ENCODE assay signal across 19 cellular contexts in the genomic region with DNA sequence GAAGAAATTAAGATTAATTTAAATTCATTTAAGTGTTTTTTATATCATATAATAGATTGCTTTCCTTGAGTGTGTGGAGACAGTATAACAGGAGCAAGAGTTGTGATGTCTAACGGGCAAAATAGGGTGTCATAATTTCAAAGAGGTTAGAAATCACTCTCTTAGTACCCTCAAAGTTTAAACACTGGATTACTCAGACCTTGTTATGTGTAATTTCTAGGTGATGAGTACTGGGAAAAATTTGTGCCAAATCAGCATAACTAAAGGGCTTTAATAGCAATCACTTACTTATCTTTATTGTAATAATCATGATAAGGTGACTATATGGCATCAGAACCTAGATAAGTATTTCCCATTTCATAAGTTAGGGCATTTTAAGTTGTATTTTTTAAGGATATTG. TPM values are rescaled to one million over a fixed set of nuclear protein-coding genes. Genes with fewer than 3 reads are reported as not detected.
A peak's percentile ranks its signal among the peaks of the same experiment; 100 is the strongest.
DNase-seq lines count a peak whose midpoint lies in the region; ATAC-seq and TF ChIP-seq lines count a peak whose summit lies in the region.
"Had no signal": no experiment of that assay in that cellular context is flagged by ENCODE, and none has a peak within 500 bp of the region (broad histone marks: within the 10 kb centered on the region; RNA-seq: fewer than 3 reads in every experiment).

No MANE protein-coding gene starts in this region.

- no peak for TF ChIP-seq CTCF in 22Rv1 (IDR thresholded peaks at IDR 0.05)
- TF ChIP-seq CTCF in LNCaP clone FGC (IDR thresholded peaks at IDR 0.05; ENCODE audit: control insufficient read depth, extremely low read depth, insufficient read depth): no peak
- TF ChIP-seq CTCF in epithelial cell of esophagus (IDR thresholded peaks at IDR 0.05; ENCODE audit: insufficient read depth, low read depth, low read length, missing control alignments): no peak
- TF ChIP-seq CTCF in sigmoid colon (IDR thresholded peaks at IDR 0.05): no peak
- TF ChIP-seq CTCF in mesothelial cell of epicardium (IDR thresholded peaks at IDR 0.05; ENCODE audit: unreplicated experiment): no peak

- H3K27me3 ChIP-seq in sigmoid colon: no peaks in the 10 kb centered on the region

- H3K27me3 Mint-ChIP-seq in mesothelial cell of epicardium (ENCODE audit: low read depth): no peaks in the 10 kb centered on the region
- no peaks in the 10 kb centered on the region for H3K27me3 Mint-ChIP-seq in stimulated activated naive B cell treated with anti-CD40 and anti-IgM and Interleukin-4, amounts not matched to agents 10 μg/mL and 1 μg/mL and 100 μg/mL, for 72 hours
- H3K27me3 Mint-ChIP-seq: CD4-positive, alpha-beta memory T cell had no signal

- H3K27ac ChIP-seq in 22Rv1 (peak overlapping the region; percentile 79), sigmoid colon (peak overlapping the region in 3 of 4 donors; percentile 44 to 72 (median 61))
- H3K27ac ChIP-seq: PC-9 had no signal

- no peaks in the 10 kb centered on the region for H3K36me3 Mint-ChIP-seq in mesothelial cell of epicardium
- no peaks in the 10 kb centered on the region for H3K36me3 Mint-ChIP-seq in stimulated activated naive B cell treated with anti-CD40 and anti-IgM and Interleukin-4, amounts not matched to agents 10 μg/mL and 1 μg/mL and 100 μg/mL, for 72 hours

- ATAC-seq in stimulated activated naive B cell treated with anti-CD40 and anti-IgM and Interleukin-4, amounts not matched to agents 10 μg/mL and 1 μg/mL and 100 μg/mL, for 72 hours (replicated peaks): no peak
- ATAC-seq: GM23338 had no signal

- intact Hi-C loops in sigmoid colon (cut with DNase I): no loop called here

- no peak for TF ChIP-seq POLR2A in sigmoid colon (IDR thresholded peaks at IDR 0.05)

- DNase-seq in LNCaP clone FGC (ENCODE audit: low read depth): no peak
- peak; percentile 17 for DNase-seq in epithelial cell of esophagus (ENCODE audit: low read depth)
- no peak for DNase-seq in sigmoid colon
- no peak for DNase-seq in COLO829 (ENCODE audit: low spot score)
- DNase-seq in mesothelial cell of epicardium (ENCODE audit: low spot score in 2 of 2, unreplicated experiment in 2 of 2): no peak
- DNase-seq in stimulated activated naive B cell treated with anti-CD40 and anti-IgM and Interleukin-4, amounts not matched to agents 10 μg/mL and 1 μg/mL and 100 μg/mL, for 72 hours: no peak
- DNase-seq in DMS114 treated with DMSO at 0.1 percent for 48 hours (lab: John Stamatoyannopoulos, UW; ENCODE audit: unreplicated experiment): no peak
- DNase-seq: ACHN; CD4-positive, alpha-beta memory T cell; KBM-7; NCI-H1092; NCI-H1694 treated with DMSO at 0.1 percent for 48 hours; NCI-H345; PC-9 had no signal

- H3K4me3 ChIP-seq in LNCaP clone FGC (ENCODE audit: low read depth, low read length) (0 out of 2 replicates have a peak overlapping the region, but pooled peaks have one; percentile 12), epithelial cell of esophagus (ENCODE audit: low read length) (no peak overlapping the region), sigmoid colon (no peak overlapping the region)
- H3K4me3 ChIP-seq: GM23338, PC-9 had no signal

- TF ChIP-seq EP300 in sigmoid colon (IDR thresholded peaks at IDR 0.05): no peak

- H3K4me1 Mint-ChIP-seq in mesothelial cell of epicardium: peaks cover 34% of the 10 kb centered on the region
- peaks cover 0 to 2% of the 10 kb centered on the region in 2 donors for H3K4me1 Mint-ChIP-seq in stimulated activated naive B cell treated with anti-CD40 and anti-IgM and Interleukin-4, amounts not matched to agents 10 μg/mL and 1 μg/mL and 100 μg/mL, for 72 hours
- H3K4me1 Mint-ChIP-seq: B cell, GM23338 had no signal

- 56 to 80% methylated on average over 1 of the region's 1 CpG for whole genome bisulfite sequencing in sigmoid colon, 2 donors

- H3K36me3 ChIP-seq in sigmoid colon: no peaks in the 10 kb centered on the region

- no peak overlapping the region for H3K27ac Mint-ChIP-seq in mesothelial cell of epicardium
- no peak overlapping the region for H3K27ac Mint-ChIP-seq in stimulated activated naive B cell treated with anti-CD40 and anti-IgM and Interleukin-4, amounts not matched to agents 10 μg/mL and 1 μg/mL and 100 μg/mL, for 72 hours
- H3K27ac Mint-ChIP-seq: B cell, GM23338 had no signal

- no peak overlapping the region for H3K4me3 Mint-ChIP-seq in mesothelial cell of epicardium
- H3K4me3 Mint-ChIP-seq in stimulated activated naive B cell treated with anti-CD40 and anti-IgM and Interleukin-4, amounts not matched to agents 10 μg/mL and 1 μg/mL and 100 μg/mL, for 72 hours: no peak overlapping the region
- H3K4me3 Mint-ChIP-seq: B cell; CD4-positive, alpha-beta memory T cell; GM23338 had no signal

- H3K9me3 Mint-ChIP-seq in mesothelial cell of epicardium: no peaks in the 10 kb centered on the region
- no peaks in the 10 kb centered on the region for H3K9me3 Mint-ChIP-seq in stimulated activated naive B cell treated with anti-CD40 and anti-IgM and Interleukin-4, amounts not matched to agents 10 μg/mL and 1 μg/mL and 100 μg/mL, for 72 hours
- H3K9me3 Mint-ChIP-seq: CD4-positive, alpha-beta memory T cell; GM23338 had no signal

- peaks cover 0 to 50% (median 43%) of the 10 kb centered on the region in 4 donors for H3K4me1 ChIP-seq in sigmoid colon

- no peaks in the 10 kb centered on the region for H3K9me3 ChIP-seq in sigmoid colon

RNA-seq across cellular contexts. Expression of gene PDE3B, which starts 24.0 kb away (rescaled TPM):
- 100 to 1,000 TPM in 2 of 4 donors, 10 to 100 TPM in 2; 78.3 to 132 (median 93.4) TPM for total RNA-seq in sigmoid colon
- 10 to 100 TPM in 1 of 3 donors, 1 to 10 TPM in 2; 1.2 to 13.5 (median 2.4) TPM for polyA plus RNA-seq in sigmoid colon
- 10.1 to 12.3 TPM (median 10.7 TPM) in 3 replicates for total RNA-seq in mesothelial cell of epicardium
- total RNA-seq: HT1080, M059J, PC-9 had no signal
